In genomic region chr11:122686106-122686505, GRCh38 we compare ENCODE assay signal across 16 cellular contexts. TPM values are rescaled to one million over a fixed set of nuclear protein-coding genes. Genes with fewer than 3 reads are reported as not detected.
DNase-seq lines count a peak whose midpoint lies in the region; ATAC-seq and TF ChIP-seq lines count a peak whose summit lies in the region.
"Had no signal": no experiment of that assay in that cellular context is flagged by ENCODE, and none has a peak within 500 bp of the region (broad histone marks: within the 10 kb centered on the region; RNA-seq: fewer than 3 reads in every experiment).

No MANE protein-coding gene starts in this region.

- H4K91ac ChIP-seq in H9 (ENCODE audit: insufficient read length, low read depth, low read length) = no peak overlapping the region

- no CpG with 5 or more reads among the region's 8 CpGs for WGBS in H9 (ENCODE audit: extremely low coverage, insufficient read length, low lambda C conversion rate)
- WGBS in hepatocyte (ENCODE audit: low lambda C conversion rate, missing lambda C conversion rate) = 70% methylated on average over 8 of the region's 8 CpGs

- peaks cover 77% of the 10 kb centered on the region for H3K36me3 ChIP-seq in BLaER1
- no peaks in the 10 kb centered on the region for H3K36me3 ChIP-seq in naive thymus-derived CD4-positive, alpha-beta T cell (ENCODE audit: control insufficient read depth in 2 of 3, insufficient read depth in 3 of 3, low read length in 3 of 3)
- no peaks in the 10 kb centered on the region for H3K36me3 ChIP-seq in hepatocyte (replicated peaks; ENCODE audit: insufficient read depth, low read depth)
- H3K36me3 ChIP-seq in GM23338 (ENCODE audit: insufficient read depth) = no peaks in the 10 kb centered on the region
- H3K36me3 ChIP-seq: right lobe of liver, uterus had no signal

- no peaks in the 10 kb centered on the region for H3K9me2 ChIP-seq in hepatocyte (replicated peaks; ENCODE audit: insufficient read depth)
- no peaks in the 10 kb centered on the region for H3K9me2 ChIP-seq in GM23338 (ENCODE audit: insufficient read depth)

- no peak overlapping the region for H4K8ac ChIP-seq in H9 (replicated peaks; ENCODE audit: insufficient read length, low read depth, low read length)

- TF ChIP-seq CTCF in H9 (conservative IDR thresholded peaks at IDR 0.05) (no peak), hepatocyte (IDR thresholded peaks at IDR 0.05; ENCODE audit: poor library complexity) (no peak), GM23338 (conservative IDR thresholded peaks at IDR 0.05; ENCODE audit: low read depth in 2 of 2) (no peak)

- H3K79me1 ChIP-seq in H9 (ENCODE audit: insufficient read depth, low read depth, low read length, poor library complexity, severe bottlenecking) = no peaks in the 10 kb centered on the region

- no peak overlapping the region for H4K5ac ChIP-seq in H9 (ENCODE audit: insufficient read length, low read depth, low read length)

- H3K4me3 Mint-ChIP-seq in H9 (no peak overlapping the region), GM23338 (no peak overlapping the region)
- peak overlapping the region in 3 of 10 donors; percentile 4 to 42 (median 21) for H3K4me3 Mint-ChIP-seq in naive thymus-derived CD4-positive, alpha-beta T cell

- H3K4ac ChIP-seq in H9 (ENCODE audit: low read depth, low read length) = no peak overlapping the region

- CTCF ChIA-PET in naive thymus-derived CD4-positive, alpha-beta T cell (lab: Charles Lee) = interaction anchor here (0.7 to 1.7 kb wide), 3 partner anchors 10 to 70 kb away, joined by 3 to 6 read pairs (median 4); no protein-coding TSS in a partner anchor

- H3K9ac ChIP-seq in BLaER1 (peak overlapping the region; percentile 59; the same call in 1 of the 2 replicates), H9 (ENCODE audit: extremely low read depth, insufficient read length, low read length) (no peak overlapping the region)

- no peak overlapping the region for H3K56ac ChIP-seq in H9 (ENCODE audit: insufficient read length, low read depth, low read length)

- ATAC-seq in naive thymus-derived CD4-positive, alpha-beta T cell = no peak
- ATAC-seq in HG03097 (IDR thresholded peaks at IDR 0.05; ENCODE audit: low FRiP score, unreplicated experiment) (no peak), GM23338 (no peak)
- ATAC-seq: activated CD4-positive, CD25-positive, alpha-beta regulatory T cell treated with anti-CD3 and anti-CD28 coated beads, Interleukin-2, amount 50 U/mL, for 24 hours; right lobe of liver had no signal

- no peak overlapping the region for H3T11ph ChIP-seq in H9 (ENCODE audit: low read length)

- no peaks in the 10 kb centered on the region for H3F3A ChIP-seq in GM23338 (replicated peaks; ENCODE audit: low read depth)

- H3K27me3 Mint-ChIP-seq in H9 (ENCODE audit: low read depth) = no peaks in the 10 kb centered on the region
- peaks cover 0 to 3% (median 0%) of the 10 kb centered on the region in 5 donors for H3K27me3 Mint-ChIP-seq in naive thymus-derived CD4-positive, alpha-beta T cell
- H3K27me3 Mint-ChIP-seq in GM23338 (ENCODE audit: insufficient read depth, low read depth, poor library complexity) = no peaks in the 10 kb centered on the region

- no peaks in the 10 kb centered on the region; the same call in 1 of the 2 replicates for H3K79me2 ChIP-seq in H9 (ENCODE audit: insufficient read depth, low read length)
- H3K79me2 ChIP-seq in hepatocyte = no peaks in the 10 kb centered on the region
- no peaks in the 10 kb centered on the region; the same call in 1 of the 2 replicates for H3K79me2 ChIP-seq in GM23338 (replicated peaks; ENCODE audit: insufficient read depth)

- H2BK120ac ChIP-seq in H9 (ENCODE audit: low read depth, low read length, poor library complexity, severe bottlenecking) = no peak overlapping the region

- H2AK5ac ChIP-seq in H9 (ENCODE audit: insufficient read length, low read length) = no peak overlapping the region

- H3K4me1 Mint-ChIP-seq in H9 = peaks cover 12% of the 10 kb centered on the region in 2 experiments
- H3K4me1 Mint-ChIP-seq in naive thymus-derived CD4-positive, alpha-beta T cell = peaks cover 23 to 80% (median 67%) of the 10 kb centered on the region in 7 donors
- peaks cover 9% of the 10 kb centered on the region; the same call in 2 of the 3 replicates for H3K4me1 Mint-ChIP-seq in GM23338

- H3K4me1 ChIP-seq in BLaER1 (peaks cover 98% of the 10 kb centered on the region), H9 (ENCODE audit: insufficient read depth, low read length) (no peaks in the 10 kb centered on the region), hepatocyte (ENCODE audit: insufficient read depth) (no peaks in the 10 kb centered on the region), GM23338 (ENCODE audit: insufficient read depth) (peaks cover 3% of the 10 kb centered on the region; the same call in 1 of the 2 replicates)
- peaks cover 0 to 39% of the 10 kb centered on the region in 2 donors for H3K4me1 ChIP-seq in naive thymus-derived CD4-positive, alpha-beta T cell (ENCODE audit: control insufficient read depth in 2 of 2, insufficient read depth in 2 of 2, low read length in 2 of 2)
- H3K4me1 ChIP-seq: right lobe of liver, uterus had no signal

- peak overlapping the region; percentile 38 for H3K23ac ChIP-seq in H9 (ENCODE audit: insufficient read length, low read depth, low read length)

- H3K27ac ChIP-seq in BLaER1 (peak overlapping the region; percentile 79), H9 (ENCODE audit: insufficient read length, low read depth, low read length) (no peak overlapping the region), hepatocyte (no peak overlapping the region), GM23338 (ENCODE audit: low read depth) (no peak overlapping the region)
- no peak overlapping the region for H3K27ac ChIP-seq in naive thymus-derived CD4-positive, alpha-beta T cell (ENCODE audit: low read depth, low read length)
- H3K27ac ChIP-seq: right lobe of liver, uterus had no signal

- no peaks in the 10 kb centered on the region; a peak in 1 of 5 replicates for H3K9me3 Mint-ChIP-seq in H9
- H3K9me3 Mint-ChIP-seq in naive thymus-derived CD4-positive, alpha-beta T cell = no peaks in the 10 kb centered on the region
- no peaks in the 10 kb centered on the region for H3K9me3 Mint-ChIP-seq in GM23338
- H3K9me3 Mint-ChIP-seq: activated T-helper 2 cell treated with anti-CD3 and anti-CD28 coated beads, Interferon-gamma antibody, Interleukin-2, Interleukin-4, amounts not matched to agents 10 μg/mL and 5 μg/mL and 100 μg/mL, durations not matched to agents 14 hours and 24 hours and 36 hours had no signal

- no peak overlapping the region for H2BK15ac ChIP-seq in H9 (ENCODE audit: low read depth, low read length)

- H3K14ac ChIP-seq in H9 (ENCODE audit: insufficient read depth, low read length) = no peak overlapping the region

- H2BK20ac ChIP-seq in H9 (ENCODE audit: low read depth, low read length, poor library complexity, severe bottlenecking) = no peak overlapping the region

- H3K23me2 ChIP-seq in H9 (ENCODE audit: insufficient read length, low read depth, low read length, poor library complexity, severe bottlenecking) = no peaks in the 10 kb centered on the region

- peaks cover 87% of the 10 kb centered on the region for H4K20me1 ChIP-seq in BLaER1
- H4K20me1 ChIP-seq in H9 (ENCODE audit: control insufficient read depth, insufficient read depth, insufficient read length) = no peaks in the 10 kb centered on the region
- H4K20me1 ChIP-seq in hepatocyte (ENCODE audit: insufficient read depth, poor library complexity, severe bottlenecking) = no peaks in the 10 kb centered on the region
- no peaks in the 10 kb centered on the region for H4K20me1 ChIP-seq in GM23338 (replicated peaks; ENCODE audit: insufficient read depth)

- H3K27ac Mint-ChIP-seq in H9 (peak overlapping the region in 2 of 3 experiments; percentile 3 to 24; a peak in 2 of 7 replicates), GM23338 (no peak overlapping the region; the same call in 1 of the 2 replicates)
- H3K27ac Mint-ChIP-seq in naive thymus-derived CD4-positive, alpha-beta T cell = peak overlapping the region in 6 of 9 donors; percentile 15 to 70 (median 60)
- H3K27ac Mint-ChIP-seq: activated T-helper 2 cell treated with anti-CD3 and anti-CD28 coated beads, Interferon-gamma antibody, Interleukin-2, Interleukin-4, amounts not matched to agents 10 μg/mL and 5 μg/mL and 100 μg/mL, durations not matched to agents 14 hours and 24 hours and 36 hours had no signal

- H3K27me3 ChIP-seq in BLaER1 (no peaks in the 10 kb centered on the region), H9 (ENCODE audit: insufficient read depth, low read length) (no peaks in the 10 kb centered on the region), hepatocyte (no peaks in the 10 kb centered on the region), GM23338 (ENCODE audit: insufficient read depth) (no peaks in the 10 kb centered on the region)
- H3K27me3 ChIP-seq in naive thymus-derived CD4-positive, alpha-beta T cell (ENCODE audit: control insufficient read depth in 2 of 2, insufficient read depth in 2 of 2, low read length in 2 of 2) = no peaks in the 10 kb centered on the region
- H3K27me3 ChIP-seq: right lobe of liver, uterus had no signal

- no peak overlapping the region for H2BK12ac ChIP-seq in H9 (ENCODE audit: insufficient read length, low read depth, low read length)

- peak overlapping the region; percentile 92 for H3K4me2 ChIP-seq in BLaER1
- H3K4me2 ChIP-seq in H9 (ENCODE audit: insufficient read depth, insufficient read length, low read length) = no peak overlapping the region
- no peak overlapping the region for H3K4me2 ChIP-seq in hepatocyte
- H3K4me2 ChIP-seq in GM23338 = no peak overlapping the region

- POLR2A ChIA-PET in naive thymus-derived CD4-positive, alpha-beta T cell (lab: Charles Lee) = interaction anchor here (0.6 to 2.6 kb wide), 6 partner anchors 9 to 178 kb away, joined by 3 to 19 read pairs (median 4); no protein-coding TSS in a partner anchor

- no peak overlapping the region for H3K18ac ChIP-seq in H9 (ENCODE audit: insufficient read length, low read depth, low read length)

- DNase-seq in H9 (no peak), dermis blood vessel endothelial cell (peak; percentile 23), hepatocyte (ENCODE audit: low spot score) (no peak), GM23338 (ENCODE audit: low spot score) (no peak)
- no peak for DNase-seq in naive thymus-derived CD4-positive, alpha-beta T cell
- no peak for DNase-seq in stimulated activated CD4-positive, alpha-beta T cell treated with anti-CD3 and anti-CD28 coated beads, Interleukin-4, amount 100 ng/mL, for 4 hours
- DNase-seq: amniotic stem cell; effector CD8-positive, alpha-beta T cell; kidney; NCI-H82; right lobe of liver; uterus had no signal

- H3K9me3 ChIP-seq in BLaER1 (no peaks in the 10 kb centered on the region), H9 (ENCODE audit: control insufficient read depth, low read depth, low read length) (no peaks in the 10 kb centered on the region), hepatocyte (ENCODE audit: low read depth) (no peaks in the 10 kb centered on the region)
- H3K9me3 ChIP-seq in naive thymus-derived CD4-positive, alpha-beta T cell (ENCODE audit: control insufficient read depth in 2 of 3, low read length in 3 of 3) = no peaks in the 10 kb centered on the region
- H3K9me3 ChIP-seq: right lobe of liver, uterus had no signal

- intact Hi-C loops in naive thymus-derived CD4-positive, alpha-beta T cell (cut with micrococcal nuclease) = no loop called here

- H2AFZ ChIP-seq in H9 (ENCODE audit: low read length) (no peak overlapping the region), hepatocyte (no peak overlapping the region), GM23338 (no peak overlapping the region)

- H3K36me3 Mint-ChIP-seq in H9 (ENCODE audit: insufficient read depth in 1 of 3, low read depth in 3 of 3) (no peaks in the 10 kb centered on the region), GM23338 (ENCODE audit: low read depth) (no peaks in the 10 kb centered on the region)
- H3K36me3 Mint-ChIP-seq in naive thymus-derived CD4-positive, alpha-beta T cell = peaks cover 0 to 17% (median 11%) of the 10 kb centered on the region in 5 donors

- no peak overlapping the region for H2BK5ac ChIP-seq in H9 (ENCODE audit: insufficient read length, low read length)

- H3K4me3 ChIP-seq in BLaER1 (peak overlapping the region; percentile 4; the same call in 1 of the 2 replicates), hepatocyte (no peak overlapping the region), GM23338 (no peak overlapping the region)
- H3K4me3 ChIP-seq in naive thymus-derived CD4-positive, alpha-beta T cell (ENCODE audit: low read length) = no peak overlapping the region
- H3K4me3 ChIP-seq: right lobe of liver, uterus had no signal

RNA-seq across cellular contexts. Expression of gene UBASH3B, which starts 30.6 kb away (rescaled TPM):
- total RNA-seq in H9 (2021) (7.1 and 8.0 TPM in 2 replicates), dermis blood vessel endothelial cell (2.6 and 8.9 TPM in 2 replicates), hepatocyte (5.2 and 11.1 TPM in 2 replicates)
- 10 to 100 TPM; 10.4 to 49.8 (median 43.2) TPM for total RNA-seq in naive thymus-derived CD4-positive, alpha-beta T cell
- polyA plus RNA-seq in naive thymus-derived CD4-positive, alpha-beta T cell = 10 to 100 TPM; 10.3 to 18.7 TPM
- polyA plus RNA-seq in hepatocyte (5.1 and 9.1 TPM in 2 replicates), GM23338 (2016; fragmentation: Nextera tagmentation; extraction: Ambion mirVana) (2.1 and 2.6 TPM in 2 replicates)
- total RNA-seq in GM23338 (2014; rRNA removed; shearing (Covaris generic)) = 12.0 and 17.2 TPM in 2 replicates
